8 cellular contexts compared by ENCODE assay signal in genomic region chrX:10014462-10015373, GRCh38. TPM values are rescaled to one million over a fixed set of nuclear protein-coding genes. Genes with fewer than 3 reads are reported as not detected.
DNase-seq lines count a peak whose midpoint lies in the region; ATAC-seq, FAIRE-seq and TF ChIP-seq lines count a peak whose summit lies in the region.

No MANE protein-coding gene starts in this region.

- CTCF ChIA-PET in MCF 10A (lab: Yijun Ruan, JAX), result interaction anchor here (0.8 to 3.2 kb wide), 2 partner anchors 17 to 120 kb away, joined by 5 to 14 read pairs; no protein-coding TSS in a partner anchor

- peak; percentile 79 for ATAC-seq in HG02678 (IDR thresholded peaks at IDR 0.05; ENCODE audit: unreplicated experiment)

- no TSS peak for BruUV-seq in MCF 10A (replicated peaks; lab: Mats Ljungman, UMichigan)

- POLR2A ChIA-PET in MCF 10A (lab: Yijun Ruan, JAX), result interaction anchor here (1.3 to 3.5 kb wide), 2 partner anchors 62 to 70 kb away, joined by 3 to 29 read pairs; no protein-coding TSS in a partner anchor

- H3K9me3 ChIP-seq in WERI-Rb-1 (ENCODE audit: severe bottlenecking) (no peaks in the 10 kb centered on the region), skeletal muscle tissue (ENCODE audit: control insufficient read depth in 3 of 3, low read length in 3 of 3) (peaks cover 0 to 2% (median 0%) of the 10 kb centered on the region in 3 donors)

- H3K4me1 ChIP-seq in skeletal muscle tissue (ENCODE audit: control insufficient read depth in 3 of 3, insufficient read depth in 3 of 3, low read length in 3 of 3), result peaks cover 0 to 9% (median 0%) of the 10 kb centered on the region in 3 donors

- H3K27ac ChIP-seq in WERI-Rb-1, result peak overlapping the region; percentile 86
- peak overlapping the region; percentile 66 for H3K27ac ChIP-seq in skeletal muscle tissue (ENCODE audit: low read depth, low read length)

- peaks cover 5% of the 10 kb centered on the region for H3K36me3 Mint-ChIP-seq in MCF 10A (ENCODE audit: insufficient read depth, unreplicated experiment)

- TF ChIP-seq CTCF in WERI-Rb-1 (IDR thresholded peaks at IDR 0.05; ENCODE audit: low read depth, low read length), result no peak
- TF ChIP-seq CTCF in MCF 10A (IDR thresholded peaks at IDR 0.05; ENCODE audit: unreplicated experiment), result no peak

- H3K9me3 Mint-ChIP-seq in MCF 10A (ENCODE audit: unreplicated experiment), result no peaks in the 10 kb centered on the region

- H3K27ac Mint-ChIP-seq in MCF 10A (ENCODE audit: low read depth, unreplicated experiment), result peak overlapping the region; percentile 9

- H3K36me3 ChIP-seq in WERI-Rb-1, result no peaks in the 10 kb centered on the region
- H3K36me3 ChIP-seq in skeletal muscle tissue (ENCODE audit: control insufficient read depth in 3 of 3, insufficient read depth in 3 of 3, low read length in 3 of 3), result no peaks in the 10 kb centered on the region

- DNase-seq in GM12892 (ENCODE audit: insufficient read length) (peak; percentile 61), NCI-H2029 (lab: John Stamatoyannopoulos, UW) (peak; percentile 34), WERI-Rb-1 (peak; percentile 87), MCF 10A (ENCODE audit: unreplicated experiment) (peak; percentile 77), iPS-NIHi11 (ENCODE audit: low spot score) (peak; percentile 14), OCI-M2 (lab: John Stamatoyannopoulos, UW; ENCODE audit: unreplicated experiment) (no peak)

- H3K4me3 ChIP-seq in WERI-Rb-1 (ENCODE audit: low read depth, low read length) (peak overlapping the region; percentile 60), skeletal muscle tissue (ENCODE audit: low read length in 3 of 3) (peak overlapping the region; percentile 14 to 68 (median 51))

- H3K9ac ChIP-seq in skeletal muscle tissue (ENCODE audit: low read depth in 1 of 3, low read length in 3 of 3), result peak overlapping the region; percentile 33 to 74 (median 53)

- peak; percentile 66 for FAIRE-seq in GM12892 (lab: Jason Lieb, UNC)

- H3K4me3 Mint-ChIP-seq in MCF 10A (ENCODE audit: unreplicated experiment), result peak overlapping the region; percentile 69

- H3K27me3 Mint-ChIP-seq in MCF 10A (ENCODE audit: insufficient read depth, unreplicated experiment), result no peaks in the 10 kb centered on the region

- intact Hi-C loops in MCF 10A (cut with micrococcal nuclease), result loop anchor here (1.0 to 5.0 kb wide), 2 partner anchors 26 to 68 kb away; no protein-coding TSS in a partner anchor

- peaks cover 40% of the 10 kb centered on the region for H3K4me1 Mint-ChIP-seq in MCF 10A (ENCODE audit: insufficient read depth, unreplicated experiment)

- peaks cover 14% of the 10 kb centered on the region for H3K27me3 ChIP-seq in WERI-Rb-1 (ENCODE audit: insufficient read depth, low read depth, severe bottlenecking)
- H3K27me3 ChIP-seq in skeletal muscle tissue (ENCODE audit: control insufficient read depth in 3 of 3, insufficient read depth in 3 of 3, low read length in 3 of 3), result peaks cover 0 to 6% (median 0%) of the 10 kb centered on the region in 3 donors

- TF ChIP-seq POLR2A in GM12892 (IDR thresholded peaks at IDR 0.05; ENCODE audit: low read depth, low read length), result peak; percentile 23; the same call in 1 of the 2 replicates

RNA-seq across cellular contexts. Expression of gene CLDN34, which starts 47.6 kb away (rescaled TPM):
- not detected for polyA plus RNA-seq in GM12892 (2012; ENCODE audit: missing spikeins)
- total RNA-seq in MCF 10A (2022) (not detected in 2 replicates), skeletal muscle tissue (not detected)
